Comparison of ENCODE assay signal across 18 cellular contexts in genomic region chr3:173748140-173748539, GRCh38.
"Had no signal": no experiment of that assay in that cellular context is flagged by ENCODE, and none has a peak within 500 bp of the region (broad histone marks: within the 10 kb centered on the region; RNA-seq: fewer than 3 reads in every experiment).

No MANE protein-coding gene starts in this region.

- H3K4me1 ChIP-seq: psoas muscle, sigmoid colon, spleen had no signal

- H3K4me3 Mint-ChIP-seq: activated CD4-positive, alpha-beta T cell treated with anti-CD3 and anti-CD28 coated beads, Interleukin-2, amount 10 ng/mL, durations not matched to agents 7 days and 5 days; activated naive CD8-positive, alpha-beta T cell; brain; central memory CD8-positive, alpha-beta T cell; neural crest cell; stimulated activated naive CD8-positive, alpha-beta T cell treated with anti-CD3 and anti-CD28 coated beads, Interleukin-15, amount 100 ng/mL, for 72 hours; T-helper 17 cell had no signal

- DNase-seq: activated CD4-positive, alpha-beta T cell treated with anti-CD3 and anti-CD28 coated beads, Interleukin-2, amount 10 ng/mL, durations not matched to agents 7 days and 5 days; activated CD8-positive, alpha-beta memory T cell treated with anti-CD3 and anti-CD28 coated beads for 24 hours; activated gamma-delta T cell treated with Interleukin-2 at 50 U/mL for 16 hours; amniotic stem cell; cortex of kidney; effector CD8-positive, alpha-beta T cell; islet precursor cell; psoas muscle; sigmoid colon; spleen; stimulated activated CD4-positive, alpha-beta T cell treated with anti-CD3 and anti-CD28 coated beads, Interleukin-1b, Interleukin-23, amount 100 ng/mL, for 48 hours; stimulated activated naive CD8-positive, alpha-beta T cell treated with anti-CD3 and anti-CD28 coated beads, Interleukin-15, amount 100 ng/mL, for 72 hours; T-helper 17 cell had no signal

- H3K27ac ChIP-seq: psoas muscle, sigmoid colon, spleen had no signal

- H3K27me3 Mint-ChIP-seq: activated CD4-positive, alpha-beta T cell treated with anti-CD3 and anti-CD28 coated beads, Interleukin-2, amount 10 ng/mL, durations not matched to agents 7 days and 5 days; activated naive CD8-positive, alpha-beta T cell; brain; central memory CD8-positive, alpha-beta T cell; stimulated activated naive CD8-positive, alpha-beta T cell treated with anti-CD3 and anti-CD28 coated beads, Interleukin-15, amount 100 ng/mL, for 72 hours; T-helper 17 cell had no signal

- H3K36me3 Mint-ChIP-seq: activated naive CD8-positive, alpha-beta T cell; brain had no signal

- H3K4me3 ChIP-seq: lung, psoas muscle, sigmoid colon, spleen had no signal

- H3K27me3 ChIP-seq: sigmoid colon, spleen had no signal

- H3K9me3 ChIP-seq: psoas muscle, sigmoid colon, spleen had no signal

- ATAC-seq: psoas muscle; stimulated activated naive CD8-positive, alpha-beta T cell treated with anti-CD3 and anti-CD28 coated beads, Interleukin-15, amount 100 ng/mL, for 72 hours; T-helper 17 cell had no signal

- H3K36me3 ChIP-seq: sigmoid colon, spleen had no signal

- H3K4me1 Mint-ChIP-seq: activated CD4-positive, alpha-beta T cell treated with anti-CD3 and anti-CD28 coated beads, Interleukin-2, amount 10 ng/mL, durations not matched to agents 7 days and 5 days; central memory CD8-positive, alpha-beta T cell; stimulated activated naive CD8-positive, alpha-beta T cell treated with anti-CD3 and anti-CD28 coated beads, Interleukin-15, amount 100 ng/mL, for 72 hours; T-helper 17 cell had no signal

- H3K27ac Mint-ChIP-seq: activated CD4-positive, alpha-beta T cell treated with anti-CD3 and anti-CD28 coated beads, Interleukin-2, amount 10 ng/mL, durations not matched to agents 7 days and 5 days; activated naive CD8-positive, alpha-beta T cell; stimulated activated naive CD8-positive, alpha-beta T cell treated with anti-CD3 and anti-CD28 coated beads, Interleukin-15, amount 100 ng/mL, for 72 hours; T-helper 17 cell had no signal

- H3K9me3 Mint-ChIP-seq: activated CD4-positive, alpha-beta T cell treated with anti-CD3 and anti-CD28 coated beads, Interleukin-2, amount 10 ng/mL, durations not matched to agents 7 days and 5 days; neural crest cell; stimulated activated naive CD8-positive, alpha-beta T cell treated with anti-CD3 and anti-CD28 coated beads, Interleukin-15, amount 100 ng/mL, for 72 hours had no signal
